Comparison of ENCODE assay signal across 1 cellular context in genomic region chr14:100375963-100376735, GRCh38.
TF ChIP-seq lines count a peak whose summit lies in the region.

Gene WDR25, plus strand, starts transcription at chr14:100376485.

TF ChIP-seq in H1, 55 proteins besides CTCF, POLR2A, EP300 and RAD21:
- TF ChIP-seq MAX (IDR thresholded peaks at IDR 0.05) (peak; percentile 63), TBP (IDR thresholded peaks at IDR 0.05; ENCODE audit: low read depth, low read length) (peak; percentile 91), YY1 (IDR thresholded peaks at IDR 0.05; ENCODE audit: low read depth, low read length) (peak; percentile 30), CHD2 (IDR thresholded peaks at IDR 0.05; ENCODE audit: low read length) (peak; percentile 78), SP4 (IDR thresholded peaks at IDR 0.05; ENCODE audit: low read length) (peak; percentile 84; the same call in 1 of the 2 replicates), ASH2L (IDR thresholded peaks at IDR 0.05; ENCODE audit: low read length) (peak; percentile 75), SIRT6 (IDR thresholded peaks at IDR 0.05; ENCODE audit: low read length) (no peak), JUND (IDR thresholded peaks at IDR 0.05; ENCODE audit: low read length) (no peak), CHD7 (IDR thresholded peaks at IDR 0.05; ENCODE audit: insufficient replicate concordance, low read length) (no peak), GABPA (IDR thresholded peaks at IDR 0.05; ENCODE audit: borderline replicate concordance, insufficient read depth, low read length) (peak; percentile 99), EGR1 (IDR thresholded peaks at IDR 0.05; ENCODE audit: borderline replicate concordance, low read depth, low read length) (peak; percentile 84; the same call in 1 of the 2 replicates), FOSL1 (IDR thresholded peaks at IDR 0.05; ENCODE audit: insufficient read depth, low read depth, low read length) (no peak), ATF3 (IDR thresholded peaks at IDR 0.05; ENCODE audit: insufficient read depth, low read depth, low read length) (no peak), TAF1 (IDR thresholded peaks at IDR 0.05; ENCODE audit: low read depth, low read length) (peak; percentile 92), TCF12 (IDR thresholded peaks at IDR 0.05; ENCODE audit: low read depth, low read length) (0 out of 2 replicates have a peak, but pooled peaks have one; percentile 33), POU5F1 (IDR thresholded peaks at IDR 0.05; ENCODE audit: low read depth, low read length) (no peak), E2F6 (IDR thresholded peaks at IDR 0.05) (no peak), KDM4A (IDR thresholded peaks at IDR 0.05; ENCODE audit: low read depth, low read length, severe bottlenecking) (peak; percentile 35), SIN3A (conservative IDR thresholded peaks at IDR 0.05 in 1 of 2, IDR thresholded peaks at IDR 0.05 in 1 of 2; ENCODE audit: low read depth in 1 of 2, low read length in 2 of 2) (peak; percentile 72 to 90; a peak in 2 of 4 replicates), BRCA1 (IDR thresholded peaks at IDR 0.05; ENCODE audit: low read depth, low read length) (no peak), POLR2AphosphoS5 (IDR thresholded peaks at IDR 0.05; ENCODE audit: low read depth, low read length) (peak; percentile 91), SAP30 (IDR thresholded peaks at IDR 0.05; ENCODE audit: insufficient read depth, insufficient replicate concordance, low read length) (no peak), SRF (IDR thresholded peaks at IDR 0.05; ENCODE audit: low read depth, low read length) (peak; percentile 42), PHF8 (conservative IDR thresholded peaks at IDR 0.05; ENCODE audit: low read depth, low read length) (peak; percentile 77), KDM5A (IDR thresholded peaks at IDR 0.05; ENCODE audit: low read length) (peak; percentile 50), TAF7 (optimal IDR thresholded peaks at IDR 0.05; ENCODE audit: borderline replicate concordance, low read depth, low read length) (peak; percentile 79), CREB1 (IDR thresholded peaks at IDR 0.05) (peak; percentile 91), SP1 (IDR thresholded peaks at IDR 0.05; ENCODE audit: low read depth, low read length) (peak; percentile 94), SP2 (IDR thresholded peaks at IDR 0.05; ENCODE audit: low read length) (peak; percentile 13; the same call in 1 of the 2 replicates)
